ENCODE assay signal across 1 cellular context in the genomic region with DNA sequence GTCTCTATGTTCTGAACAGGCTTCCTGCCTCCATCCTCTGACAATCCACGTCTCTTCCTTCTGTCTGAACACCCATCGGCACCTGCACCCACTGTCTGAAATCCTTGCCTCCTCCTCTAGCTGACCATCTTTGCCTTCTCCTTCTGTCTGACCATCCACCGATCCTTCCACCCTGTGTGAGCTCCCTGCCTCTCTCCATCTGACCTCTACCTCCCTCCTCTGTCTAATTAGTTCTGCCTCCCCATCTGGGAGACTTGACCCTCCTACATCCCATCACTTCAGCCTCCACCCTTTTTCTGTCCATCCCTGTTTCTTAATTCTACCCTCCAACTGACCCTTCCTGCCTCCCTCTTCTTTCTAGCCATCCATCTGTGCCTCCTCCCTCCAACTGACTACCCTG.
TF ChIP-seq lines count a peak whose summit lies in the region.

No MANE protein-coding gene starts in this region.

TF ChIP-seq in K562, 482 proteins besides CTCF, POLR2A, EP300 and RAD21:
- no peak for TF ChIP-seq HDGF (IDR thresholded peaks at IDR 0.05)
- TF ChIP-seq ZNF146 (CRISPR knock-in tag; IDR thresholded peaks at IDR 0.05; ENCODE audit: unreplicated experiment), result no peak
- TF ChIP-seq SUPT5H (IDR thresholded peaks at IDR 0.05), result peak; percentile 50; the same call in 1 of the 2 replicates
